Comparison of ENCODE assay signal across 9 cellular contexts in the genomic region with DNA sequence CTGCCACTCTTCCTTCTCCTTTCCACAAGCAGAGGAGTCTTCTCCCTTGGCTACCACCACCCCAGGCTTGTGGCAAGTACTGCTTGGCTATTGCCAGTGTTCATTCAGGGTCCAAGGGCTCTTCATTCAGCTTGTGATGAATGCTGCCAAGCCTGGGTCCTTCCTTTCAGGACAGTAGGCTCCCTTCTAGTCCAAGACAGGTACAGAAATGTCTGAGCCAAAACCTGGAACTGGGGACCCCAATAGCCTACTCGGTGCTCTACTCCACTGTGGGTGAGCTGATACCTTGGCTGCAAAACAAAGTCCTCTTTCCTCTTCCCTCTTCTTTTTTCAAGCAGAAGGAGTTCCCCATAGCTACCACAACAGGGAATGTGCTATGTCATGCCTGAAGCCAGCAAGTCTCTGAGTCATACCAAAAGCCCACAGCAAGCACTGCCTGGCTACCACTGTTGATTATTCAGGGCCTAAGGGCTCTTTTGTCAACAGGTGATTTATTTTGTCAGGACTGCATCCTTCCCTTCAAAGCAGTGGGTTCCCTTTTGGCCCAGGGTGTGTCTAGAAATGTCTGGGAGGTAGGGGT.
A peak's percentile ranks its signal among the peaks of the same experiment; 100 is the strongest.
DNase-seq lines count a peak whose midpoint lies in the region; ATAC-seq, FAIRE-seq and TF ChIP-seq lines count a peak whose summit lies in the region.
"Had no signal": no experiment of that assay in that cellular context is flagged by ENCODE, and none has a peak within 500 bp of the region (broad histone marks: within the 10 kb centered on the region; RNA-seq: fewer than 3 reads in every experiment).

No MANE protein-coding gene starts in this region.

- H3K4me1 ChIP-seq in A549 (peaks cover 40% of the 10 kb centered on the region), pancreas (no peaks in the 10 kb centered on the region), BE2C (no peaks in the 10 kb centered on the region)
- H3K4me1 ChIP-seq: right lobe of liver had no signal

- H3K4me3 ChIP-seq in A549 (no peak overlapping the region), HL-60 (replicated peaks; ENCODE audit: insufficient read depth, low read length) (no peak overlapping the region), pancreas (no peak overlapping the region), BE2C (ENCODE audit: low read depth, low read length) (no peak overlapping the region)
- H3K4me3 ChIP-seq: right lobe of liver had no signal

- no peaks in the 10 kb centered on the region for H3K27me3 Mint-ChIP-seq in brain
- H3K27me3 Mint-ChIP-seq in activated T-helper 2 cell treated with anti-CD3 and anti-CD28 coated beads, Interferon-gamma antibody, Interleukin-2, Interleukin-4, amounts not matched to agents 10 μg/mL and 5 μg/mL and 100 μg/mL, durations not matched to agents 14 hours and 24 hours and 36 hours (ENCODE audit: low read depth) = peaks cover 14% of the 10 kb centered on the region

- DNase-seq in A549 (ENCODE audit: low read depth in 1 of 2, low spot score in 1 of 2) (peak; percentile 68 to 97), HL-60 (ENCODE audit: low read depth in 1 of 2, low spot score in 1 of 2) (peak; percentile 32 to 45), pancreas (no peak), BE2C (no peak), GM12891 (ENCODE audit: insufficient read length, low spot score) (no peak)
- DNase-seq in activated T-helper 2 cell treated with anti-CD3 and anti-CD28 coated beads, Interferon-gamma antibody, Interleukin-2, Interleukin-4, amounts not matched to agents 10 μg/mL and 5 μg/mL and 100 μg/mL, durations not matched to agents 14 hours and 24 hours and 36 hours (ENCODE audit: low spot score) = no peak
- DNase-seq: right lobe of liver had no signal

- no peak for TF ChIP-seq CTCF in A549 (IDR thresholded peaks at IDR 0.05)
- TF ChIP-seq CTCF in HL-60 (IDR thresholded peaks at IDR 0.05; ENCODE audit: insufficient read depth, low read length) = no peak
- TF ChIP-seq CTCF in brain (conservative IDR thresholded peaks at IDR 0.05) = no peak
- no peak for TF ChIP-seq CTCF in pancreas (IDR thresholded peaks at IDR 0.05)
- TF ChIP-seq CTCF in BE2C (IDR thresholded peaks at IDR 0.05; ENCODE audit: low read depth, low read length) = no peak

- H3K27ac Mint-ChIP-seq in brain = peak overlapping the region in 3 of 5 experiments; percentile 78 to 83 (median 82)
- H3K27ac Mint-ChIP-seq in activated T-helper 2 cell treated with anti-CD3 and anti-CD28 coated beads, Interferon-gamma antibody, Interleukin-2, Interleukin-4, amounts not matched to agents 10 μg/mL and 5 μg/mL and 100 μg/mL, durations not matched to agents 14 hours and 24 hours and 36 hours = no peak overlapping the region

- peak overlapping the region; percentile 100 for H3K27ac ChIP-seq in A549
- no peak overlapping the region for H3K27ac ChIP-seq in HL-60 (replicated peaks)
- H3K27ac ChIP-seq in pancreas = no peak overlapping the region
- H3K27ac ChIP-seq: right lobe of liver had no signal

- H3K9me3 ChIP-seq in A549 (peaks cover 8% of the 10 kb centered on the region; the same call in 2 of the 3 replicates), pancreas (no peaks in the 10 kb centered on the region), BE2C (no peaks in the 10 kb centered on the region; the same call in 1 of the 2 replicates)
- H3K9me3 ChIP-seq: right lobe of liver had no signal

- peak; percentile 99 for FAIRE-seq in A549 (lab: Jason Lieb, UNC)
- no peak for FAIRE-seq in pancreas (lab: Jason Lieb, UNC)
- no peak for FAIRE-seq in GM12891 (lab: Jason Lieb, UNC)

- CTCF ChIA-PET in A549 (lab: Yijun Ruan, JAX) = interaction anchor here (0.7 to 3.6 kb wide), 11 partner anchors 11 to 538 kb away, joined by 3 to 19 read pairs (median 3); partner anchors contain the start of gene KCNH1

- TF ChIP-seq EP300 in A549 (IDR thresholded peaks at IDR 0.05) = no peak

- peaks cover 11 to 24% (median 19%) of the 10 kb centered on the region in 5 experiments for H3K9me3 Mint-ChIP-seq in brain
- H3K9me3 Mint-ChIP-seq in activated T-helper 2 cell treated with anti-CD3 and anti-CD28 coated beads, Interferon-gamma antibody, Interleukin-2, Interleukin-4, amounts not matched to agents 10 μg/mL and 5 μg/mL and 100 μg/mL, durations not matched to agents 14 hours and 24 hours and 36 hours = no peaks in the 10 kb centered on the region

- 0% methylated on average over 1 of the region's 1 CpG for WGBS in A549 (ENCODE audit: missing lambda C conversion rate)
- 77 to 80% methylated on average over 1 of the region's 1 CpG for WGBS in pancreas, 2 donors

- TF ChIP-seq POLR2A in A549 (IDR thresholded peaks at IDR 0.05; ENCODE audit: low read length) (no peak), GM12891 (IDR thresholded peaks at IDR 0.05; ENCODE audit: low read depth, low read length) (no peak)

- H3K27me3 ChIP-seq in HL-60 (ENCODE audit: insufficient read depth, poor library complexity, severe bottlenecking) (no peaks in the 10 kb centered on the region), pancreas (no peaks in the 10 kb centered on the region), BE2C (no peaks in the 10 kb centered on the region)
- H3K27me3 ChIP-seq: right lobe of liver had no signal

- 0 out of 5 replicates have a peak, but pooled peaks of 1 of the 2 experiments have one; percentile 9 for TF ChIP-seq RAD21 in A549 (conservative IDR thresholded peaks at IDR 0.05 in 1 of 2, IDR thresholded peaks at IDR 0.05 in 1 of 2)

- H3K36me3 ChIP-seq in pancreas = no peaks in the 10 kb centered on the region
- no peaks in the 10 kb centered on the region for H3K36me3 ChIP-seq in BE2C
- H3K36me3 ChIP-seq: right lobe of liver had no signal

- intact Hi-C loops in pancreas (cut with DNase I) = no loop called here
- intact Hi-C loops in activated T-helper 2 cell treated with anti-CD3 and anti-CD28 coated beads, Interferon-gamma antibody, Interleukin-2, Interleukin-4, amounts not matched to agents 10 μg/mL and 5 μg/mL and 100 μg/mL, durations not matched to agents 14 hours and 24 hours and 36 hours (cut with micrococcal nuclease) = no loop called here

- H3K36me3 Mint-ChIP-seq in brain = no peaks in the 10 kb centered on the region
- no peaks in the 10 kb centered on the region for H3K36me3 Mint-ChIP-seq in activated T-helper 2 cell treated with anti-CD3 and anti-CD28 coated beads, Interferon-gamma antibody, Interleukin-2, Interleukin-4, amounts not matched to agents 10 μg/mL and 5 μg/mL and 100 μg/mL, durations not matched to agents 14 hours and 24 hours and 36 hours (ENCODE audit: low read depth)

- no peak overlapping the region for H3K4me3 Mint-ChIP-seq in brain
- H3K4me3 Mint-ChIP-seq in activated T-helper 2 cell treated with anti-CD3 and anti-CD28 coated beads, Interferon-gamma antibody, Interleukin-2, Interleukin-4, amounts not matched to agents 10 μg/mL and 5 μg/mL and 100 μg/mL, durations not matched to agents 14 hours and 24 hours and 36 hours (ENCODE audit: low read depth) = no peak overlapping the region

- POLR2A ChIA-PET in A549 (lab: Yijun Ruan, JAX) = interaction anchor here (0.7 to 1.4 kb wide), 4 partner anchors 11 to 224 kb away, joined by 3 to 5 read pairs (median 4); no protein-coding TSS in a partner anchor

- peak overlapping the region; percentile 73 for H3K4me2 ChIP-seq in A549

- peaks cover 33% of the 10 kb centered on the region for H3K4me1 Mint-ChIP-seq in brain
- H3K4me1 Mint-ChIP-seq in activated T-helper 2 cell treated with anti-CD3 and anti-CD28 coated beads, Interferon-gamma antibody, Interleukin-2, Interleukin-4, amounts not matched to agents 10 μg/mL and 5 μg/mL and 100 μg/mL, durations not matched to agents 14 hours and 24 hours and 36 hours (ENCODE audit: low read depth) = no peaks in the 10 kb centered on the region

- ATAC-seq in A549 (peak; percentile 97 to 98), GM19463 (IDR thresholded peaks at IDR 0.05; ENCODE audit: unreplicated experiment) (peak; percentile 99), pancreas (peak in 3 of 4 donors; percentile 50 to 86 (median 64))

TF ChIP-seq in A549, 52 proteins besides CTCF, POLR2A, EP300 and RAD21 (continues in another document):
- TF ChIP-seq FOSL2 (IDR thresholded peaks at IDR 0.05) (no peak; the same call in 1 of the 2 replicates), FOSL2 (CRISPR knock-in tag; IDR thresholded peaks at IDR 0.05) (peak; percentile 82), GATA3 (IDR thresholded peaks at IDR 0.05; ENCODE audit: borderline replicate concordance) (no peak), JUNB (IDR thresholded peaks at IDR 0.05) (no peak; the same call in 1 of the 2 replicates), SMC3 (IDR thresholded peaks at IDR 0.05) (peak; percentile 28; the same call in 1 of the 3 replicates), NFE2L2 (conservative IDR thresholded peaks at IDR 0.05; ENCODE audit: low read length) (peak; percentile 93)
- TF ChIP-seq, protein P1, sequence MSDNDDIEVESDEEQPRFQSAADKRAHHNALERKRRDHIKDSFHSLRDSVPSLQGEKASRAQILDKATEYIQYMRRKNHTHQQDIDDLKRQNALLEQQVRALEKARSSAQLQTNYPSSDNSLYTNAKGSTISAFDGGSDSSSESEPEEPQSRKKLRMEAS (IDR thresholded peaks at IDR 0.05) = peak; percentile 71

TF ChIP-seq in GM12891, 5 proteins besides CTCF, POLR2A, EP300 and RAD21:
- TF ChIP-seq PAX5 (IDR thresholded peaks at IDR 0.05; ENCODE audit: insufficient read depth, low read length, severe bottlenecking) (no peak), POLR2AphosphoS5 (IDR thresholded peaks at IDR 0.05; ENCODE audit: low read depth, low read length) (no peak), TAF1 (IDR thresholded peaks at IDR 0.05; ENCODE audit: low read depth, low read length) (no peak), POU2F2 (IDR thresholded peaks at IDR 0.05; ENCODE audit: low read depth, low read length) (no peak), SPI1 (IDR thresholded peaks at IDR 0.05; ENCODE audit: low read depth, low read length) (no peak)
TF ChIP-seq in GM12891: peak in this region for 0.

Comparison
In these comparisons a context has a peak if more than half of its experiments do, and no peak if none do; other contexts are left out.
1. DNase-seq: peak in A549 (2 of 2) and HL-60 (2 of 2); none in pancreas (0 of 6), BE2C (single experiment), GM12891 (single experiment) and activated T-helper 2 cell treated with anti-CD3 and anti-CD28 coated beads, Interferon-gamma antibody, Interleukin-2, Interleukin-4, amounts not matched to agents 10 μg/mL and 5 μg/mL and 100 μg/mL, durations not matched to agents 14 hours and 24 hours and 36 hours (single experiment).
2. H3K27ac ChIP-seq: peak in A549 (2 of 2); none in HL-60 (single experiment) and pancreas (0 of 4).
3. Peak in every context shown above with its lines, with median percentiles within 50 percentile points of each other: ATAC-seq.